ENCODE assay signal across 35 cellular contexts in genomic region chr16:86421995-86422394, GRCh38.
A peak's percentile ranks its signal among the peaks of the same experiment; 100 is the strongest.
DNase-seq lines count a peak whose midpoint lies in the region; ATAC-seq, FAIRE-seq and TF ChIP-seq lines count a peak whose summit lies in the region.
"Had no signal": no experiment of that assay in that cellular context is flagged by ENCODE, and none has a peak within 500 bp of the region (broad histone marks: within the 10 kb centered on the region; RNA-seq: fewer than 3 reads in every experiment).

No MANE protein-coding gene starts in this region.

- TF ChIP-seq CTCF in natural killer cell (IDR thresholded peaks at IDR 0.05) (no peak), K562 (IDR thresholded peaks at IDR 0.05 in 2 of 3, conservative IDR thresholded peaks at IDR 0.05 in 1 of 3; ENCODE audit: insufficient read depth in 2 of 3, low read depth in 1 of 3, low read length in 3 of 3) (no peak), nephron progenitor cell (IDR thresholded peaks at IDR 0.05) (no peak)

- no peak for TF ChIP-seq EP300 in K562 (IDR thresholded peaks at IDR 0.05; ENCODE audit: low read length)

- no peaks in the 10 kb centered on the region for H3K4me1 Mint-ChIP-seq in natural killer cell treated with Interleukin-12 subunit alpha and Interleukin-12 subunit beta and Interleukin-15 and Interleukin-18, amount 100 ng/mL, for 72 hours (ENCODE audit: low read depth in 2 of 2)
- no peaks in the 10 kb centered on the region for H3K4me1 Mint-ChIP-seq in natural killer cell
- peaks cover 34% of the 10 kb centered on the region for H3K4me1 Mint-ChIP-seq in nephron progenitor cell
- H3K4me1 Mint-ChIP-seq: B cell; CD14-positive monocyte; CD4-positive, alpha-beta memory T cell; CD4-positive, CD25-positive, alpha-beta regulatory T cell; CD8-positive, alpha-beta memory T cell had no signal

- 2% methylated on average over 5 of the region's 5 CpGs for WGBS in K562 (ENCODE audit: insufficient coverage, low coverage, missing lambda C conversion rate)

- H4K20me1 ChIP-seq in K562 (replicated peaks; ENCODE audit: control insufficient read depth, insufficient read depth, low read length) = no peaks in the 10 kb centered on the region
- H4K20me1 ChIP-seq: BLaER1; BLaER1 treated with 17β-estradiol and CSF1 and Interleukin-3, amounts not matched to agents 10 nM and 100 nM had no signal

- H3K27ac ChIP-seq in K562 (ENCODE audit: extremely low read depth, low read depth, low read length) = no peak overlapping the region
- H3K27ac ChIP-seq: 22Rv1; A549; BLaER1; BLaER1 treated with 17β-estradiol and CSF1 and Interleukin-3, amounts not matched to agents 10 nM and 100 nM; C4-2B had no signal

- no peak overlapping the region for H2AFZ ChIP-seq in K562 (ENCODE audit: low read depth, low read length)

- TF ChIP-seq RAD21 in K562 (CRISPR knock-in tag; conservative IDR thresholded peaks at IDR 0.05 in 1 of 2, IDR thresholded peaks at IDR 0.05 in 1 of 2) = no peak

- H3K36me3 Mint-ChIP-seq in natural killer cell treated with Interleukin-12 subunit alpha and Interleukin-12 subunit beta and Interleukin-15 and Interleukin-18, amount 100 ng/mL, for 72 hours = no peaks in the 10 kb centered on the region
- H3K36me3 Mint-ChIP-seq in natural killer cell = no peaks in the 10 kb centered on the region
- peaks cover 4% of the 10 kb centered on the region for H3K36me3 Mint-ChIP-seq in nephron progenitor cell (ENCODE audit: low read depth)
- H3K36me3 Mint-ChIP-seq: CD14-positive monocyte; CD4-positive, CD25-positive, alpha-beta regulatory T cell; CD8-positive, alpha-beta memory T cell; CD8-positive, alpha-beta T cell had no signal

- no peak overlapping the region for H3K4me2 ChIP-seq in K562 (ENCODE audit: insufficient read depth, low read length)
- H3K4me2 ChIP-seq: A549; BLaER1; BLaER1 treated with 17β-estradiol and CSF1 and Interleukin-3, amounts not matched to agents 10 nM and 100 nM had no signal

- H3K4me3 Mint-ChIP-seq in natural killer cell treated with Interleukin-12 subunit alpha and Interleukin-12 subunit beta and Interleukin-15 and Interleukin-18, amount 100 ng/mL, for 72 hours = no peak overlapping the region
- no peak overlapping the region for H3K4me3 Mint-ChIP-seq in natural killer cell
- H3K4me3 Mint-ChIP-seq in nephron progenitor cell = no peak overlapping the region
- H3K4me3 Mint-ChIP-seq: B cell; CD14-positive monocyte; CD4-positive, alpha-beta memory T cell; CD4-positive, alpha-beta T cell; CD4-positive, CD25-positive, alpha-beta regulatory T cell; CD8-positive, alpha-beta memory T cell; CD8-positive, alpha-beta T cell had no signal

- no peak overlapping the region for H3K4me3 ChIP-seq in K562
- H3K4me3 ChIP-seq: A549; BLaER1; BLaER1 treated with 17β-estradiol and CSF1 and Interleukin-3, amounts not matched to agents 10 nM and 100 nM had no signal

- H3K9ac ChIP-seq in K562 (ENCODE audit: insufficient read depth in 1 of 2, low read depth in 2 of 2, low read length in 2 of 2) = no peak overlapping the region
- H3K9ac ChIP-seq: BLaER1; BLaER1 treated with 17β-estradiol and CSF1 and Interleukin-3, amounts not matched to agents 10 nM and 100 nM had no signal

- no peak overlapping the region for H3K27ac Mint-ChIP-seq in natural killer cell treated with Interleukin-12 subunit alpha and Interleukin-12 subunit beta and Interleukin-15 and Interleukin-18, amount 100 ng/mL, for 72 hours
- H3K27ac Mint-ChIP-seq in natural killer cell = no peak overlapping the region
- peak overlapping the region; percentile 47 for H3K27ac Mint-ChIP-seq in nephron progenitor cell
- H3K27ac Mint-ChIP-seq: B cell; CD14-positive monocyte; CD4-positive, alpha-beta memory T cell; CD4-positive, alpha-beta T cell; CD4-positive, CD25-positive, alpha-beta regulatory T cell; CD8-positive, alpha-beta memory T cell; CD8-positive, alpha-beta T cell had no signal

- intact Hi-C loops in natural killer cell (cut with micrococcal nuclease) = no loop called here
- intact Hi-C loops in K562 (cut with micrococcal nuclease) = no loop called here

- POLR2A ChIA-PET in K562 (lab: Yijun Ruan, JAX) = interaction anchor here (0.6 kb wide), 1 partner anchor 16 kb away, joined by 3 read pairs; no protein-coding TSS in a partner anchor

- CTCF ChIA-PET in K562 (lab: Yijun Ruan, JAX; ENCODE audit: low intra/inter-chr PET ratio) = no interaction called here

- no peaks in the 10 kb centered on the region for H3K9me1 ChIP-seq in K562 (ENCODE audit: control insufficient read depth, insufficient read depth, low read length)

- no peaks in the 10 kb centered on the region for H3K9me3 ChIP-seq in K562 (replicated peaks; ENCODE audit: control insufficient read depth, insufficient read depth, low read depth, low read length)

- in situ Hi-C loops in K562 (cut with MboI) = no loop called here

- no peak for TF ChIP-seq POLR2A in K562 (conservative IDR thresholded peaks at IDR 0.05)

- BruUV-seq in K562 (replicated peaks; lab: Mats Ljungman, UMichigan) = no TSS peak

- no peaks in the 10 kb centered on the region for H3K4me1 ChIP-seq in K562 (replicated peaks in 1 of 2; ENCODE audit: control insufficient read depth in 2 of 2, insufficient read depth in 2 of 2, low read length in 2 of 2)
- H3K4me1 ChIP-seq: A549; BE2C; BLaER1; BLaER1 treated with 17β-estradiol and CSF1 and Interleukin-3, amounts not matched to agents 10 nM and 100 nM; Caco-2 had no signal

- peak; percentile 13 for DNase-seq in natural killer cell treated with Interleukin-12 subunit alpha and Interleukin-12 subunit beta and Interleukin-15 and Interleukin-18, amount 100 ng/mL, for 72 hours (ENCODE audit: low spot score)
- no peak for DNase-seq in natural killer cell
- no peak for DNase-seq in K562 (ENCODE audit: extremely low read depth in 1 of 4, low spot score in 3 of 4)
- DNase-seq in nephron progenitor cell = no peak
- no peak for DNase-seq in activated naive CD4-positive, alpha-beta T cell treated with anti-CD3 and anti-CD28 coated beads, Interleukin-2, amount 50 U/mL, for 16 hours
- DNase-seq in NK-92 treated with Interleukin-12 subunit alpha and Interleukin-12 subunit beta, amount 100 ng/mL, for 24 hours (lab: John Stamatoyannopoulos, UW) = no peak
- DNase-seq: 8988T; ACHN; AML-193; BE2C; C1 segment of cervical spinal cord; Caco-2; Calu3; CD4-positive, alpha-beta memory T cell; CD4-positive, alpha-beta T cell; CD4-positive, CD25-positive, alpha-beta regulatory T cell; CD8-positive, alpha-beta memory T cell; CD8-positive, alpha-beta T cell; COR-L47; DMS 273 treated with DMSO at 0.1 percent for 48 hours; DMS153; DMS53; DMS79; DMS79 treated with DMSO at 0.1 percent for 48 hours; DND-41; EL had no signal

- no peaks in the 10 kb centered on the region for H3K36me3 ChIP-seq in K562 (ENCODE audit: control insufficient read depth, insufficient read depth, low read length)
- H3K36me3 ChIP-seq: BE2C; BLaER1; BLaER1 treated with 17β-estradiol and CSF1 and Interleukin-3, amounts not matched to agents 10 nM and 100 nM had no signal

- peaks cover 3 to 23% of the 10 kb centered on the region in 2 experiments; a peak in 4 of 5 replicates for H3K27me3 ChIP-seq in K562 (ENCODE audit: control insufficient read depth in 2 of 2, insufficient read depth in 2 of 2, low read length in 2 of 2)
- H3K27me3 ChIP-seq: BE2C; BLaER1; BLaER1 treated with 17β-estradiol and CSF1 and Interleukin-3, amounts not matched to agents 10 nM and 100 nM had no signal

- ATAC-seq in natural killer cell treated with Interleukin-12 subunit alpha and Interleukin-12 subunit beta and Interleukin-15 and Interleukin-18, amount 100 ng/mL, for 72 hours = no peak
- ATAC-seq in natural killer cell (no peak), K562 (no peak)
- ATAC-seq: A549; CD8-positive, alpha-beta T cell had no signal

- H3K27me3 Mint-ChIP-seq in natural killer cell treated with Interleukin-12 subunit alpha and Interleukin-12 subunit beta and Interleukin-15 and Interleukin-18, amount 100 ng/mL, for 72 hours = peaks cover 0 to under 1% of the 10 kb centered on the region in 2 donors
- H3K27me3 Mint-ChIP-seq in natural killer cell (ENCODE audit: low read depth in 2 of 2) (no peaks in the 10 kb centered on the region), nephron progenitor cell (ENCODE audit: low read depth, poor library complexity) (peaks cover 12% of the 10 kb centered on the region)
- H3K27me3 Mint-ChIP-seq: CD4-positive, CD25-positive, alpha-beta regulatory T cell had no signal

- no peaks in the 10 kb centered on the region for H3K79me2 ChIP-seq in K562 (ENCODE audit: control insufficient read depth, insufficient read depth, low read length)

- H3K9me3 Mint-ChIP-seq in natural killer cell treated with Interleukin-12 subunit alpha and Interleukin-12 subunit beta and Interleukin-15 and Interleukin-18, amount 100 ng/mL, for 72 hours = no peaks in the 10 kb centered on the region
- H3K9me3 Mint-ChIP-seq in natural killer cell (no peaks in the 10 kb centered on the region), nephron progenitor cell (peaks cover 33% of the 10 kb centered on the region)

- FAIRE-seq in K562 (lab: Jason Lieb, UNC) = no peak
- FAIRE-seq: A204.1, A549, D721Med had no signal

TF ChIP-seq in K562, 482 proteins besides CTCF, POLR2A, EP300 and RAD21:
- TF ChIP-seq CEBPG (CRISPR knock-in tag; IDR thresholded peaks at IDR 0.05) (no peak), CEBPG (tag; conservative IDR thresholded peaks at IDR 0.05 in 1 of 2, IDR thresholded peaks at IDR 0.05 in 1 of 2) (peak; percentile 34 to 54; a peak in 1 of 4 replicates), SP2 (IDR thresholded peaks at IDR 0.05; ENCODE audit: extremely low read depth, low read depth, low read length, poor library complexity, severe bottlenecking) (no peak), CEBPB (tag; IDR thresholded peaks at IDR 0.05) (peak; percentile 63), RHOXF2B (CRISPR knock-in tag; conservative IDR thresholded peaks at IDR 0.05) (no peak)
